In the genomic region with DNA sequence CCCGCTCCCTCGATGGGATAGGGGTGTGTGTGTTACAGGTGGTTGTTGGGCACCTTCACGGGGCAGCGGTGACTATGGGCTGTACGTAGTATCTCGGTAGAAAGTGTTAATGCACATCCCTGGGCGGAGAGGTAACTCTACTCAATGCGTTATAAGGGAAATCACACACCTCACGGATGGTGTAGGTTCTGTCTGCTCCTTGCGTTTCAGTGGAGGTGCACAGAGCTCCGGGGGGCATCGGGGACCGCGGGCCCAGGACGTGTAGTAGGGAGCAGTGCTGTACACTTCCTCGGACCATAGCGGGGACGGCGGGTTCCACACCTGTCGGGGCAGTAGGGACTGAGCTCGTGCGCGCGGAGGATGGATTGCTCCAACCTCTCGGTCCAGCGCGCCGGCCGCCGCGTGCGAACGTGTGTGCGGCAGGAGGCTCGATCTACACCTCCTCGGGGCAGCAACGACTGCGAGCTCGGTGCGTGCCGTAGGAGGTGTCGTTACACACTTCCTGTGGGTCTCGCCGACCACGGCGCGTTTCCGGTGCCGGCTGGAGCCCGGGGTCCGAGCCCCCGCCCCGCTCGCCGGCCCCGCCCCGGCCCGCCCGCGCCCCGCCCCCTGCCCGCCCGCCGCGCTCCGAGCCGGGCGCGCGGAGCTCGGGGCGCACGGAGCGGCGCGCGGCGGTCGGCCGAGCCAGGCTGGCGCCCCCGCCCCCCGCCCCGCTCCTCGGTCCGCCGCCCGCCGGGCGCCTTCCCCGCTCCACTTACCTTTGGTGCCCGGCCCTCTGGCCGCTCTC, we compare ENCODE assay signal across 1 cellular context.
TF ChIP-seq lines count a peak whose summit lies in the region.

Gene KIAA1958, plus strand, starts transcription at position 607 of the 787 bp plus-strand sequence. CDS start 87,254 bp downstream, outside the sequence.

TF ChIP-seq in H1, 55 proteins besides CTCF, POLR2A, EP300 and RAD21 (continued from another document):
- TF ChIP-seq JUND (IDR thresholded peaks at IDR 0.05; ENCODE audit: low read length) (no peak), CBX5 (IDR thresholded peaks at IDR 0.05; ENCODE audit: low read depth, low read length) (no peak), HDAC2 (IDR thresholded peaks at IDR 0.05; ENCODE audit: borderline replicate concordance in 1 of 2, low read depth in 2 of 2, low read length in 2 of 2) (0 out of 4 replicates have a peak, but pooled peaks of 1 of the 2 experiments have one; percentile 8), GTF2F1 (IDR thresholded peaks at IDR 0.05; ENCODE audit: borderline replicate concordance, low read depth, low read length) (peak; percentile 33; the same call in 1 of the 2 replicates), POLR2AphosphoS5 (IDR thresholded peaks at IDR 0.05; ENCODE audit: low read depth, low read length) (peak; percentile 98), TAF1 (IDR thresholded peaks at IDR 0.05; ENCODE audit: low read depth, low read length) (peak; percentile 88), BRCA1 (IDR thresholded peaks at IDR 0.05; ENCODE audit: low read depth, low read length) (no peak), KDM1A (IDR thresholded peaks at IDR 0.05; ENCODE audit: borderline replicate concordance, low read length) (no peak), USF2 (IDR thresholded peaks at IDR 0.05; ENCODE audit: low read length) (0 out of 2 replicates have a peak, but pooled peaks have one; percentile 5), SRF (IDR thresholded peaks at IDR 0.05; ENCODE audit: low read depth, low read length) (no peak), SP4 (IDR thresholded peaks at IDR 0.05; ENCODE audit: low read length) (no peak), MAFK (IDR thresholded peaks at IDR 0.05; ENCODE audit: low read depth, low read length) (no peak), ATF2 (IDR thresholded peaks at IDR 0.05; ENCODE audit: low read length) (no peak), CTBP2 (IDR thresholded peaks at IDR 0.05; ENCODE audit: borderline replicate concordance, insufficient read depth, insufficient read length, low read length) (no peak), CHD1 (IDR thresholded peaks at IDR 0.05; ENCODE audit: low read depth, low read length) (no peak), ASH2L (IDR thresholded peaks at IDR 0.05; ENCODE audit: low read length) (peak; percentile 86), TCF12 (IDR thresholded peaks at IDR 0.05; ENCODE audit: low read depth, low read length) (no peak), TEAD4 (IDR thresholded peaks at IDR 0.05; ENCODE audit: low read depth, low read length) (no peak), RFX5 (IDR thresholded peaks at IDR 0.05; ENCODE audit: borderline replicate concordance, low read depth, low read length) (no peak), CBX8 (IDR thresholded peaks at IDR 0.05; ENCODE audit: borderline replicate concordance, low read depth, low read length) (no peak), SP1 (IDR thresholded peaks at IDR 0.05; ENCODE audit: low read depth, low read length) (no peak), CHD7 (IDR thresholded peaks at IDR 0.05; ENCODE audit: insufficient replicate concordance, low read length) (no peak), PHF8 (conservative IDR thresholded peaks at IDR 0.05; ENCODE audit: low read depth, low read length) (peak; percentile 88), CHD2 (IDR thresholded peaks at IDR 0.05; ENCODE audit: low read length) (0 out of 2 replicates have a peak, but pooled peaks have one; percentile 19), SUZ12 (IDR thresholded peaks at IDR 0.05; ENCODE audit: low read length) (no peak), SIN3A (conservative IDR thresholded peaks at IDR 0.05 in 1 of 2, IDR thresholded peaks at IDR 0.05 in 1 of 2; ENCODE audit: low read depth in 1 of 2, low read length in 2 of 2) (peak; percentile 53 to 63; a peak in 2 of 4 replicates), GABPA (IDR thresholded peaks at IDR 0.05; ENCODE audit: borderline replicate concordance, insufficient read depth, low read length) (peak; percentile 86; the same call in 1 of the 2 replicates), YY1 (IDR thresholded peaks at IDR 0.05; ENCODE audit: low read depth, low read length) (no peak), CEBPB (IDR thresholded peaks at IDR 0.05; ENCODE audit: low read depth, low read length) (no peak), TAF7 (optimal IDR thresholded peaks at IDR 0.05; ENCODE audit: borderline replicate concordance, low read depth, low read length) (peak; percentile 59), SP2 (IDR thresholded peaks at IDR 0.05; ENCODE audit: low read length) (no peak), BACH1 (IDR thresholded peaks at IDR 0.05; ENCODE audit: low read length) (no peak), KDM4A (IDR thresholded peaks at IDR 0.05; ENCODE audit: low read depth, low read length, severe bottlenecking) (peak; percentile 92), RBBP5 (IDR thresholded peaks at IDR 0.05; ENCODE audit: borderline replicate concordance, low read depth, low read length) (peak; percentile 81), TBP (IDR thresholded peaks at IDR 0.05; ENCODE audit: low read depth, low read length) (peak; percentile 77)
- TF ChIP-seq, protein P1, sequence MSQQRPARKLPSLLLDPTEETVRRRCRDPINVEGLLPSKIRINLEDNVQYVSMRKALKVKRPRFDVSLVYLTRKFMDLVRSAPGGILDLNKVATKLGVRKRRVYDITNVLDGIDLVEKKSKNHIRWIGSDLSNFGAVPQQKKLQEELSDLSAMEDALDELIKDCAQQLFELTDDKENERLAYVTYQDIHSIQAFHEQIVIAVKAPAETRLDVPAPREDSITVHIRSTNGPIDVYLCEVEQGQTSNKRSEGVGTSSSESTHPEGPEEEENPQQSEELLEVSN (IDR thresholded peaks at IDR 0.05): peak; percentile 93
- TF ChIP-seq, protein P2, sequence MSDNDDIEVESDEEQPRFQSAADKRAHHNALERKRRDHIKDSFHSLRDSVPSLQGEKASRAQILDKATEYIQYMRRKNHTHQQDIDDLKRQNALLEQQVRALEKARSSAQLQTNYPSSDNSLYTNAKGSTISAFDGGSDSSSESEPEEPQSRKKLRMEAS (IDR thresholded peaks at IDR 0.05): peak; percentile 98
- TF ChIP-seq, protein P3, sequence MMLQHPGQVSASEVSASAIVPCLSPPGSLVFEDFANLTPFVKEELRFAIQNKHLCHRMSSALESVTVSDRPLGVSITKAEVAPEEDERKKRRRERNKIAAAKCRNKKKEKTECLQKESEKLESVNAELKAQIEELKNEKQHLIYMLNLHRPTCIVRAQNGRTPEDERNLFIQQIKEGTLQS (IDR thresholded peaks at IDR 0.05; ENCODE audit: insufficient read depth, low read depth, low read length): no peak
